In genomic region chr7:85025312-85025756, GRCh38 we compare ENCODE assay signal across 11 cellular contexts.
DNase-seq lines count a peak whose midpoint lies in the region; ATAC-seq, FAIRE-seq and TF ChIP-seq lines count a peak whose summit lies in the region.
"Had no signal": no experiment of that assay in that cellular context is flagged by ENCODE, and none has a peak within 500 bp of the region (broad histone marks: within the 10 kb centered on the region; RNA-seq: fewer than 3 reads in every experiment).

No MANE protein-coding gene starts in this region.

- H3K36me3 Mint-ChIP-seq in nephron (ENCODE audit: low read depth) = peaks cover 13% of the 10 kb centered on the region

- TF ChIP-seq POLR2A in GM12892 (IDR thresholded peaks at IDR 0.05; ENCODE audit: low read depth, low read length) (no peak), testis (IDR thresholded peaks at IDR 0.05) (no peak)

- FAIRE-seq in GM12892 (lab: Jason Lieb, UNC) = no peak

- H3K9me3 Mint-ChIP-seq in nephron = no peaks in the 10 kb centered on the region
- H3K9me3 Mint-ChIP-seq: activated CD4-positive, alpha-beta T cell treated with anti-CD3 and anti-CD28 coated beads, Interleukin-2, amount 10 ng/mL, durations not matched to agents 7 days and 5 days had no signal

- H3K4me1 Mint-ChIP-seq in nephron = peaks cover 20% of the 10 kb centered on the region
- H3K4me1 Mint-ChIP-seq: activated CD4-positive, alpha-beta T cell treated with anti-CD3 and anti-CD28 coated beads, Interleukin-2, amount 10 ng/mL, durations not matched to agents 7 days and 5 days had no signal

- DNase-seq in NCI-H2107 (lab: John Stamatoyannopoulos, UW) = no peak
- no peak for DNase-seq in GM12892 (ENCODE audit: insufficient read length)
- no peak for DNase-seq in testis
- DNase-seq: activated CD4-positive, alpha-beta T cell treated with anti-CD3 and anti-CD28 coated beads, Interleukin-2, amount 10 ng/mL, durations not matched to agents 7 days and 5 days; NCI-H82; stimulated activated CD4-positive, alpha-beta T cell treated with anti-CD3 and anti-CD28 coated beads, Interleukin-15, amount 100 ng/mL, for 24 hours had no signal

- H3K27me3 ChIP-seq in testis = no peaks in the 10 kb centered on the region

- H3K27ac ChIP-seq in testis = no peak overlapping the region

- TF ChIP-seq CTCF in nephron (IDR thresholded peaks at IDR 0.05; ENCODE audit: unreplicated experiment in 3 of 3) = no peak
- no peak for TF ChIP-seq CTCF in testis (IDR thresholded peaks at IDR 0.05)

- H3K4me3 ChIP-seq in testis = no peak overlapping the region

- ATAC-seq in GM19351 (IDR thresholded peaks at IDR 0.05; ENCODE audit: unreplicated experiment) (peak; percentile 71), HG03045 (IDR thresholded peaks at IDR 0.05; ENCODE audit: unreplicated experiment) (peak; percentile 66), SK-N-SH treated with all-trans-retinoic acid at 6 μM for 48 hours (peak; percentile 74), GM21737 (IDR thresholded peaks at IDR 0.05; ENCODE audit: unreplicated experiment) (no peak)

- no peaks in the 10 kb centered on the region for H3K4me1 ChIP-seq in testis

- no peak overlapping the region for H3K4me3 Mint-ChIP-seq in nephron
- H3K4me3 Mint-ChIP-seq: activated CD4-positive, alpha-beta T cell treated with anti-CD3 and anti-CD28 coated beads, Interleukin-2, amount 10 ng/mL, durations not matched to agents 7 days and 5 days had no signal

- no peaks in the 10 kb centered on the region for H3K27me3 Mint-ChIP-seq in nephron (ENCODE audit: low read depth)
- H3K27me3 Mint-ChIP-seq: activated CD4-positive, alpha-beta T cell treated with anti-CD3 and anti-CD28 coated beads, Interleukin-2, amount 10 ng/mL, durations not matched to agents 7 days and 5 days had no signal

- H3K36me3 ChIP-seq in testis (ENCODE audit: low read depth, missing control alignments) = no peaks in the 10 kb centered on the region

- intact Hi-C loops in testis (cut with DNase I; ENCODE audit: low total_unique reads) = no loop called here

- 73 to 81% methylated on average over 3 of the region's 3 CpGs for WGBS in testis, 2 donors

- peak overlapping the region; percentile 22 to 63 (median 32) for H3K27ac Mint-ChIP-seq in nephron
- H3K27ac Mint-ChIP-seq: activated CD4-positive, alpha-beta T cell treated with anti-CD3 and anti-CD28 coated beads, Interleukin-2, amount 10 ng/mL, durations not matched to agents 7 days and 5 days had no signal

- H3K9me3 ChIP-seq in testis = no peaks in the 10 kb centered on the region

TF ChIP-seq in SK-N-SH treated with all-trans-retinoic acid at 6 μM for 48 hours, 23 proteins besides CTCF, POLR2A, EP300 and RAD21:
- no peak for TF ChIP-seq ARNTL (CRISPR knock-in tag; IDR thresholded peaks at IDR 0.05; ENCODE audit: borderline replicate concordance, low read depth)
- peak; percentile 82 for TF ChIP-seq ISL1 (CRISPR knock-in tag; IDR thresholded peaks at IDR 0.05)
- no peak for TF ChIP-seq OSR1 (CRISPR knock-in tag; IDR thresholded peaks at IDR 0.05)
- TF ChIP-seq TOX (CRISPR knock-in tag; IDR thresholded peaks at IDR 0.05; ENCODE audit: borderline replicate concordance) = no peak
- TF ChIP-seq POU6F1 (CRISPR knock-in tag; IDR thresholded peaks at IDR 0.05; ENCODE audit: borderline replicate concordance, low read depth) = peak; percentile 45; the same call in 1 of the 2 replicates
